ENCODE assay signal across 9 cellular contexts in genomic region chr20:35284992-35285805, GRCh38. TPM values are rescaled to one million over a fixed set of nuclear protein-coding genes. Genes with fewer than 3 reads are reported as not detected.
A peak's percentile ranks its signal among the peaks of the same experiment; 100 is the strongest.
DNase-seq lines count a peak whose midpoint lies in the region; ATAC-seq and TF ChIP-seq lines count a peak whose summit lies in the region.
"Had no signal": no experiment of that assay in that cellular context is flagged by ENCODE, and none has a peak within 500 bp of the region (broad histone marks: within the 10 kb centered on the region; RNA-seq: fewer than 3 reads in every experiment).

No MANE protein-coding gene starts in this region.

- H3K4me1 ChIP-seq in CD8-positive, alpha-beta T cell (ENCODE audit: insufficient read depth, low read length) = peaks cover 10% of the 10 kb centered on the region

- POLR2A ChIA-PET in CD8-positive, alpha-beta T cell (lab: Charles Lee) = interaction anchor here (0.9 to 1.2 kb wide), 2 partner anchors 33 to 170 kb away, joined by 3 to 4 read pairs; partner anchors contain the start of gene CEP250

- TF ChIP-seq EP300 in neural cell (conservative IDR thresholded peaks at IDR 0.05; ENCODE audit: poor library complexity, severe bottlenecking) = no peak

- H3K4me3 ChIP-seq in CD8-positive, alpha-beta T cell (ENCODE audit: low read depth, low read length) = peak overlapping the region; percentile 78
- peak overlapping the region; percentile 83 for H3K4me3 ChIP-seq in NB4 (ENCODE audit: low read depth, low read length)
- peak overlapping the region; percentile 97 for H3K4me3 ChIP-seq in neural cell (ENCODE audit: low read length)

- no peak for TF ChIP-seq CTCF in CD8-positive, alpha-beta T cell (IDR thresholded peaks at IDR 0.05)
- TF ChIP-seq CTCF in NB4 (IDR thresholded peaks at IDR 0.05; ENCODE audit: low read depth, low read length) (no peak), neural cell (IDR thresholded peaks at IDR 0.05; ENCODE audit: poor library complexity, severe bottlenecking) (no peak)

- ATAC-seq in CD8-positive, alpha-beta T cell = no peak
- no peak for ATAC-seq in effector memory CD8-positive, alpha-beta T cell (replicated peaks)
- ATAC-seq in HG03097 (IDR thresholded peaks at IDR 0.05; ENCODE audit: low FRiP score, unreplicated experiment) = no peak

- peak overlapping the region; percentile 96 for H3K27ac Mint-ChIP-seq in CD8-positive, alpha-beta T cell
- peak overlapping the region; percentile 88 to 92 for H3K27ac Mint-ChIP-seq in effector memory CD8-positive, alpha-beta T cell

- intact Hi-C loops in CD8-positive, alpha-beta T cell (cut with DNase I, micrococcal nuclease) = loop anchor here in 1 of 2 experiments (5.0 to 10.0 kb wide), 2 partner anchors 127 to 770 kb away; partner anchors contain the start of genes DYNLRB1 and UQCC1

- H3K4me3 Mint-ChIP-seq in CD8-positive, alpha-beta T cell = peak overlapping the region; percentile 97
- peak overlapping the region; percentile 82 to 89 for H3K4me3 Mint-ChIP-seq in effector memory CD8-positive, alpha-beta T cell

- peak; percentile 27 for TF ChIP-seq RAD21 in neural cell (conservative IDR thresholded peaks at IDR 0.05)

- no peaks in the 10 kb centered on the region for H3K9me3 ChIP-seq in CD8-positive, alpha-beta T cell (ENCODE audit: low read length)
- H3K9me3 ChIP-seq in neural cell (ENCODE audit: low read length) = no peaks in the 10 kb centered on the region

- H3F3A ChIP-seq in neural cell (ENCODE audit: insufficient read depth, low read length, poor library complexity, severe bottlenecking) = no peaks in the 10 kb centered on the region

- no peaks in the 10 kb centered on the region for H3K9me3 Mint-ChIP-seq in CD8-positive, alpha-beta T cell
- H3K9me3 Mint-ChIP-seq in effector memory CD8-positive, alpha-beta T cell = no peaks in the 10 kb centered on the region

- no peak for TF ChIP-seq POLR2A in NB4 (IDR thresholded peaks at IDR 0.05; ENCODE audit: extremely low read depth, insufficient read length)

- H3K4me1 Mint-ChIP-seq in CD8-positive, alpha-beta T cell (ENCODE audit: low read depth) = peaks cover 31% of the 10 kb centered on the region
- H3K4me1 Mint-ChIP-seq in effector memory CD8-positive, alpha-beta T cell (ENCODE audit: low read depth in 2 of 2) = peaks cover 15 to 18% of the 10 kb centered on the region in 2 donors

- no peaks in the 10 kb centered on the region for H3K27me3 Mint-ChIP-seq in CD8-positive, alpha-beta T cell (ENCODE audit: low read depth)
- peaks cover 0 to 4% of the 10 kb centered on the region in 2 donors for H3K27me3 Mint-ChIP-seq in effector memory CD8-positive, alpha-beta T cell

- no peak for DNase-seq in CD8-positive, alpha-beta T cell
- DNase-seq in NB4 (ENCODE audit: low read depth) (no peak), AML-193 (lab: John Stamatoyannopoulos, UW) (no peak), SIG-M5 treated with dmso at 0.1 percent for 504 hours (lab: John Stamatoyannopoulos, UW; ENCODE audit: unreplicated experiment) (no peak), Ammon's horn (ENCODE audit: low spot score) (no peak)
- DNase-seq in effector memory CD8-positive, alpha-beta T cell = no peak

- no peaks in the 10 kb centered on the region for H3K27me3 ChIP-seq in CD8-positive, alpha-beta T cell (ENCODE audit: insufficient read depth, low read length)
- H3K27me3 ChIP-seq in neural cell (ENCODE audit: insufficient read depth, low read depth, low read length) = no peaks in the 10 kb centered on the region

- peaks cover 5% of the 10 kb centered on the region for H3K36me3 ChIP-seq in CD8-positive, alpha-beta T cell (ENCODE audit: insufficient read depth, low read length)
- no peaks in the 10 kb centered on the region for H3K36me3 ChIP-seq in neural cell (ENCODE audit: insufficient read depth, low read length)

- H3K9me2 ChIP-seq in neural cell (ENCODE audit: insufficient read depth, low read length) = no peaks in the 10 kb centered on the region

- peak overlapping the region; percentile 69 for H2AFZ ChIP-seq in neural cell (ENCODE audit: low read depth, low read length)

- peaks cover 16% of the 10 kb centered on the region for H3K79me2 ChIP-seq in neural cell (replicated peaks; ENCODE audit: insufficient read depth, low read length)

- H4K20me1 ChIP-seq in neural cell (ENCODE audit: insufficient read depth) = no peaks in the 10 kb centered on the region

- peak overlapping the region; percentile 82 for H3K9ac ChIP-seq in neural cell (ENCODE audit: low read length)

- CTCF ChIA-PET in CD8-positive, alpha-beta T cell (lab: Charles Lee) = interaction anchor here (1.1 to 1.4 kb wide), 2 partner anchors 21 to 22 kb away, joined by 3 read pairs; no protein-coding TSS in a partner anchor

- H3K4me2 ChIP-seq in neural cell (ENCODE audit: low read length) = peak overlapping the region; percentile 71

- peaks cover 24% of the 10 kb centered on the region for H3K36me3 Mint-ChIP-seq in CD8-positive, alpha-beta T cell
- peaks cover 17% of the 10 kb centered on the region for H3K36me3 Mint-ChIP-seq in effector memory CD8-positive, alpha-beta T cell (ENCODE audit: insufficient read depth)

- peak overlapping the region; percentile 68 for H3K27ac ChIP-seq in CD8-positive, alpha-beta T cell (ENCODE audit: low read depth, low read length)
- peak overlapping the region; percentile 68 for H3K27ac ChIP-seq in neural cell (ENCODE audit: low read length)

TF ChIP-seq in neural cell, 6 proteins besides CTCF, POLR2A, EP300 and RAD21:
- TF ChIP-seq EZH2 (IDR thresholded peaks at IDR 0.05; ENCODE audit: borderline replicate concordance, insufficient read depth, low read length, poor library complexity, severe bottlenecking) = no peak
- no peak for TF ChIP-seq MXI1 (conservative IDR thresholded peaks at IDR 0.05; ENCODE audit: poor library complexity, severe bottlenecking)
- no peak for TF ChIP-seq SMC3 (conservative IDR thresholded peaks at IDR 0.05; ENCODE audit: poor library complexity)
- TF ChIP-seq REST (IDR thresholded peaks at IDR 0.05; ENCODE audit: borderline replicate concordance) = no peak
- TF ChIP-seq POLR2AphosphoS5 (IDR thresholded peaks at IDR 0.05) = no peak
- no peak for TF ChIP-seq TAF1 (IDR thresholded peaks at IDR 0.05; ENCODE audit: low read depth)
TF ChIP-seq in neural cell: peak in this region for 0.

RNA-seq across cellular contexts. Expression of gene EIF6, which starts 0.6 kb away (rescaled TPM):
- total RNA-seq in CD8-positive, alpha-beta T cell = 10 to 100 TPM; 41.7 to 43.2 TPM
- 143 and 154 TPM in 2 replicates for polyA plus RNA-seq in neural cell
- polyA minus RNA-seq in neural cell = 66.2 and 73.3 TPM in 2 replicates

RNA-seq across cellular contexts. Expression of gene FAM83C, which starts 7.0 kb away (rescaled TPM):
- not detected for total RNA-seq in CD8-positive, alpha-beta T cell
- polyA plus RNA-seq in neural cell = not detected in 2 replicates
- not detected in 2 replicates for polyA minus RNA-seq in neural cell
- total RNA-seq: pulmonary artery endothelial cell had no signal

RNA-seq across cellular contexts. Expression of gene MMP24OS, which starts 7.3 kb away (rescaled TPM):
- 10 to 100 TPM; 64.5 to 67.1 TPM for total RNA-seq in CD8-positive, alpha-beta T cell
- 7.7 and 8.3 TPM in 2 replicates for polyA plus RNA-seq in neural cell
- 4.9 and 6.7 TPM in 2 replicates for polyA minus RNA-seq in neural cell

RNA-seq across cellular contexts. Expression of gene MMP24, which starts 58.7 kb away (rescaled TPM):
- under 1 TPM; 0.08 to 0.11 TPM for total RNA-seq in CD8-positive, alpha-beta T cell
- polyA plus RNA-seq in neural cell = 57.4 and 68.9 TPM in 2 replicates
- polyA minus RNA-seq in neural cell = 127 and 135 TPM in 2 replicates
